Comparison of ENCODE assay signal across 1 cellular context in genomic region chr14:86708846-86709339, GRCh38.
TF ChIP-seq lines count a peak whose summit lies in the region.

No MANE protein-coding gene starts in this region.

TF ChIP-seq in HepG2, 621 proteins besides CTCF, POLR2A, EP300 and RAD21 (continued from another document and continues in another):
- no peak for TF ChIP-seq ZNF407 (CRISPR knock-in tag; IDR thresholded peaks at IDR 0.05; ENCODE audit: not compliant biosample characterization)
- no peak for TF ChIP-seq ARHGAP35 (CRISPR knock-in tag; IDR thresholded peaks at IDR 0.05; ENCODE audit: borderline replicate concordance)
- TF ChIP-seq ZNF598 (CRISPR knock-in tag; IDR thresholded peaks at IDR 0.05; ENCODE audit: borderline replicate concordance) = no peak
- TF ChIP-seq KAT8 (CRISPR knock-in tag; IDR thresholded peaks at IDR 0.05) = peak; percentile 83
- no peak for TF ChIP-seq ZNF768 (CRISPR knock-in tag; IDR thresholded peaks at IDR 0.05)
- peak; percentile 95 for TF ChIP-seq RCOR2 (CRISPR knock-in tag; IDR thresholded peaks at IDR 0.05)
- no peak for TF ChIP-seq STAT5B (CRISPR knock-in tag; IDR thresholded peaks at IDR 0.05)
- TF ChIP-seq RBM39 (IDR thresholded peaks at IDR 0.05; ENCODE audit: low read depth, low read length, poor library complexity, severe bottlenecking) = no peak
- peak; percentile 97 for TF ChIP-seq FOXA3 (CRISPR knock-in tag; IDR thresholded peaks at IDR 0.05)
- TF ChIP-seq ZNF589 (CRISPR knock-in tag; conservative IDR thresholded peaks at IDR 0.05) = no peak
- peak; percentile 71; the same call in 1 of the 2 replicates for TF ChIP-seq ZNF292 (CRISPR knock-in tag; IDR thresholded peaks at IDR 0.05; ENCODE audit: borderline replicate concordance, low read depth)
- TF ChIP-seq EHMT2 (IDR thresholded peaks at IDR 0.05; ENCODE audit: borderline replicate concordance, low read depth, low read length) = peak; percentile 91; the same call in 1 of the 2 replicates
- peak; percentile 35; the same call in 1 of the 2 replicates for TF ChIP-seq ZNF788 (CRISPR knock-in tag; IDR thresholded peaks at IDR 0.05; ENCODE audit: borderline replicate concordance)
- TF ChIP-seq SALL2 (CRISPR knock-in tag; IDR thresholded peaks at IDR 0.05) = no peak
- no peak for TF ChIP-seq JDP2 (CRISPR knock-in tag; IDR thresholded peaks at IDR 0.05; ENCODE audit: borderline replicate concordance)
- no peak for TF ChIP-seq HOXD1 (CRISPR knock-in tag; IDR thresholded peaks at IDR 0.05)
- peak; percentile 92 for TF ChIP-seq NFE2L2 (IDR thresholded peaks at IDR 0.05; ENCODE audit: low read length)
- TF ChIP-seq ZNF83 (CRISPR knock-in tag; IDR thresholded peaks at IDR 0.05; ENCODE audit: borderline replicate concordance) = no peak
- TF ChIP-seq, protein P1, sequence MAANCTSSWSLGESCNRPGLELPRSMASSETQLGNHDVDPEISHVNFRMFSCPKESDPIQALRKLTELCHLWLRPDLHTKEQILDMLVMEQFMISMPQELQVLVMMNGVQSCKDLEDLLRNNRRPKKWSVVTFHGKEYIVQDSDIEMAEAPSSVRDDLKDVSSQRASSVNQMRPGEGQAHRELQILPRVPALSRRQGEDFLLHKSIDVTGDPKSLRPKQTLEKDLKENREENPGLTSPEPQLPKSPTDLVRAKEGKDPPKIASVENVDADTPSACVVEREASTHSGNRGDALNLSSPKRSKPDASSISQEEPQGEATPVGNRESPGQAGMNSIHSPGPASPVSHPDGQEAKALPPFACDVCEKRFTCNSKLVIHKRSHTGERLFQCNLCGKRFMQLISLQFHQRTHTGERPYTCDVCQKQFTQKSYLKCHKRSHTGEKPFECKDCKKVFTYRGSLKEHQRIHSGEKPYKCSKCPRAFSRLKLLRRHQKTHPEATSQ (CRISPR knock-in tag; IDR thresholded peaks at IDR 0.05; ENCODE audit: borderline replicate concordance) = no peak
- TF ChIP-seq ZNF558 (CRISPR knock-in tag; IDR thresholded peaks at IDR 0.05; ENCODE audit: borderline replicate concordance) = no peak
- peak; percentile 42; the same call in 1 of the 2 replicates for TF ChIP-seq CHD4 (IDR thresholded peaks at IDR 0.05; ENCODE audit: borderline replicate concordance, low read length)
- TF ChIP-seq ZNF841 (CRISPR knock-in tag; IDR thresholded peaks at IDR 0.05; ENCODE audit: borderline replicate concordance) = no peak
- no peak for TF ChIP-seq ZNF318 (CRISPR knock-in tag; IDR thresholded peaks at IDR 0.05)
- TF ChIP-seq ZBTB3 (CRISPR knock-in tag; IDR thresholded peaks at IDR 0.05; ENCODE audit: borderline replicate concordance, low read depth) = no peak
- peak; percentile 86 for TF ChIP-seq ZNF503 (CRISPR knock-in tag; IDR thresholded peaks at IDR 0.05)
- TF ChIP-seq ZNF567 (CRISPR knock-in tag; IDR thresholded peaks at IDR 0.05; ENCODE audit: borderline replicate concordance) = no peak
- TF ChIP-seq SIX4 (CRISPR knock-in tag; IDR thresholded peaks at IDR 0.05) = peak; percentile 96
- TF ChIP-seq ZNF468 (CRISPR knock-in tag; IDR thresholded peaks at IDR 0.05) = no peak
- peak; percentile 95 for TF ChIP-seq MED13 (CRISPR knock-in tag; IDR thresholded peaks at IDR 0.05)
- 0 out of 2 replicates have a peak, but pooled peaks have one; percentile 40 for TF ChIP-seq RBFOX2 (IDR thresholded peaks at IDR 0.05; ENCODE audit: low read depth, low read length)
- TF ChIP-seq TRIM22 (IDR thresholded peaks at IDR 0.05) = no peak
- TF ChIP-seq, protein P2, sequence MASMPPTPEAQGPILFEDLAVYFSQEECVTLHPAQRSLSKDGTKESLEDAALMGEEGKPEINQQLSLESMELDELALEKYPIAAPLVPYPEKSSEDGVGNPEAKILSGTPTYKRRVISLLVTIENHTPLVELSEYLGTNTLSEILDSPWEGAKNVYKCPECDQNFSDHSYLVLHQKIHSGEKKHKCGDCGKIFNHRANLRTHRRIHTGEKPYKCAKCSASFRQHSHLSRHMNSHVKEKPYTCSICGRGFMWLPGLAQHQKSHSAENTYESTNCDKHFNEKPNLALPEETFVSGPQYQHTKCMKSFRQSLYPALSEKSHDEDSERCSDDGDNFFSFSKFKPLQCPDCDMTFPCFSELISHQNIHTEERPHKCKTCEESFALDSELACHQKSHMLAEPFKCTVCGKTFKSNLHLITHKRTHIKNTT (CRISPR knock-in tag; IDR thresholded peaks at IDR 0.05) = no peak
- no peak for TF ChIP-seq SETDB1 (CRISPR knock-in tag; IDR thresholded peaks at IDR 0.05; ENCODE audit: borderline replicate concordance)
- TF ChIP-seq MBNL3 (CRISPR knock-in tag; conservative IDR thresholded peaks at IDR 0.05) = no peak
- no peak for TF ChIP-seq GABPA (IDR thresholded peaks at IDR 0.05; ENCODE audit: low read depth, low read length)
- TF ChIP-seq GABPA (CRISPR knock-in tag; IDR thresholded peaks at IDR 0.05; ENCODE audit: low read depth) = no peak
- no peak; the same call in 1 of the 2 replicates for TF ChIP-seq RXRA (CRISPR knock-in tag; IDR thresholded peaks at IDR 0.05)
- TF ChIP-seq SRSF4 (IDR thresholded peaks at IDR 0.05; ENCODE audit: low read depth, low read length, poor library complexity, severe bottlenecking) = no peak
- TF ChIP-seq ZNF30 (CRISPR knock-in tag; IDR thresholded peaks at IDR 0.05) = no peak
- no peak; the same call in 1 of the 2 replicates for TF ChIP-seq ZSCAN9 (CRISPR knock-in tag; IDR thresholded peaks at IDR 0.05; ENCODE audit: borderline replicate concordance)
- no peak for TF ChIP-seq JARID2 (CRISPR knock-in tag; IDR thresholded peaks at IDR 0.05; ENCODE audit: insufficient replicate concordance)
- TF ChIP-seq ELF3 (CRISPR knock-in tag; IDR thresholded peaks at IDR 0.05) = peak; percentile 96
- no peak for TF ChIP-seq DR1 (CRISPR knock-in tag; IDR thresholded peaks at IDR 0.05)
